11 cellular contexts compared by ENCODE assay signal in genomic region chr15:56205061-56205876, GRCh38. TPM values are rescaled to one million over a fixed set of nuclear protein-coding genes. Genes with fewer than 3 reads are reported as not detected.
DNase-seq lines count a peak whose midpoint lies in the region; ATAC-seq, FAIRE-seq and TF ChIP-seq lines count a peak whose summit lies in the region.
"Had no signal": no experiment of that assay in that cellular context is flagged by ENCODE, and none has a peak within 500 bp of the region (broad histone marks: within the 10 kb centered on the region; RNA-seq: fewer than 3 reads in every experiment).

No MANE protein-coding gene starts in this region.

- H3K9me3 ChIP-seq in neural progenitor cell (ENCODE audit: low read depth) (no peaks in the 10 kb centered on the region), kidney (ENCODE audit: control insufficient read depth in 1 of 2, low read length in 2 of 2) (no peaks in the 10 kb centered on the region)

- TF ChIP-seq CTCF in GM12865 (IDR thresholded peaks at IDR 0.05; ENCODE audit: insufficient read depth, low read depth, low read length, missing control alignments) (no peak), neural progenitor cell (IDR thresholded peaks at IDR 0.05) (no peak), kidney (IDR thresholded peaks at IDR 0.05; ENCODE audit: borderline replicate concordance, extremely low read depth, insufficient read depth) (no peak)

- H3K36me3 ChIP-seq in neural progenitor cell = no peaks in the 10 kb centered on the region
- no peaks in the 10 kb centered on the region for H3K36me3 ChIP-seq in kidney (ENCODE audit: control insufficient read depth in 1 of 2, insufficient read depth in 2 of 2, low read length in 2 of 2)

- H3K4me3 Mint-ChIP-seq in neural progenitor cell = no peak overlapping the region

- H4K20me1 ChIP-seq in neural progenitor cell (ENCODE audit: low read depth) = peaks cover 17% of the 10 kb centered on the region

- H3K9ac ChIP-seq in neural progenitor cell (no peak overlapping the region), kidney (ENCODE audit: low read length in 2 of 2) (no peak overlapping the region)

- no peak overlapping the region for H3K4me3 ChIP-seq in GM12865 (ENCODE audit: low read depth, low read length)
- no peak overlapping the region for H3K4me3 ChIP-seq in neural progenitor cell
- no peak overlapping the region for H3K4me3 ChIP-seq in kidney (ENCODE audit: low read length in 2 of 2)

- peak; percentile 9 for DNase-seq in GM12865 (ENCODE audit: low read depth)
- peak; percentile 20 for DNase-seq in NAMALWA (ENCODE audit: low spot score)
- peak; percentile 16 for DNase-seq in dedifferentiated amniotic fluid mesenchymal stem cell (ENCODE audit: extremely low spot score)
- DNase-seq in neural progenitor cell (ENCODE audit: low spot score) = no peak
- no peak for DNase-seq in NCI-H2227 treated with DMSO at 0.1 percent for 48 hours (lab: John Stamatoyannopoulos, UW)
- DNase-seq in SIG-M5 (lab: John Stamatoyannopoulos, UW) = no peak
- no peak for DNase-seq in kidney
- DNase-seq: NCI-H2029 treated with DMSO at 0.1 percent for 48 hours, right cardiac atrium, T-helper 9 cell had no signal

- intact Hi-C loops in kidney (cut with DNase I) = no loop called here

- H3K36me3 Mint-ChIP-seq in neural progenitor cell = peaks cover 61% of the 10 kb centered on the region

- no peak overlapping the region for H2AFZ ChIP-seq in neural progenitor cell (replicated peaks)

- H3K27ac ChIP-seq in neural progenitor cell = no peak overlapping the region
- no peak overlapping the region for H3K27ac ChIP-seq in kidney (ENCODE audit: low read depth in 2 of 2, low read length in 2 of 2)

- peaks cover 58% of the 10 kb centered on the region for H3K9me3 Mint-ChIP-seq in neural progenitor cell

- peak overlapping the region; percentile 17 for H3K4me2 ChIP-seq in neural progenitor cell

- ATAC-seq in HG03159 (IDR thresholded peaks at IDR 0.05; ENCODE audit: unreplicated experiment) = no peak
- ATAC-seq: right cardiac atrium had no signal

- peaks cover 100% of the 10 kb centered on the region for H3K79me2 ChIP-seq in neural progenitor cell (ENCODE audit: low read depth)

- H3K4me1 ChIP-seq in neural progenitor cell (peaks cover 8% of the 10 kb centered on the region), kidney (ENCODE audit: control insufficient read depth in 1 of 2, insufficient read depth in 1 of 2, low read depth in 1 of 2, low read length in 2 of 2) (no peaks in the 10 kb centered on the region)

- no peaks in the 10 kb centered on the region for H3K27me3 Mint-ChIP-seq in neural progenitor cell (ENCODE audit: insufficient read depth, low read depth)

- no peak overlapping the region for H3K27ac Mint-ChIP-seq in neural progenitor cell

- H3K27me3 ChIP-seq in neural progenitor cell = no peaks in the 10 kb centered on the region

- no peaks in the 10 kb centered on the region for H3K4me1 Mint-ChIP-seq in neural progenitor cell

- FAIRE-seq in kidney (lab: Jason Lieb, UNC) = no peak

- H3F3A ChIP-seq in neural progenitor cell (ENCODE audit: low read depth) = no peaks in the 10 kb centered on the region

RNA-seq across cellular contexts. Expression of gene RFX7, which starts 38.4 kb away (rescaled TPM):
- total RNA-seq in neural progenitor cell (ENCODE audit: low replicate concordance) (16.4 and 24.1 TPM in 2 replicates), kidney (15.2 TPM)
- polyA plus RNA-seq in kidney (ENCODE audit: insufficient read depth, low read depth, low replicate concordance) = 1.6 TPM

Comparison
In these comparisons a context has a peak if more than half of its experiments do, and no peak if none do; other contexts are left out.
1. DNase-seq: peak in GM12865 (single experiment), NAMALWA (single experiment) and dedifferentiated amniotic fluid mesenchymal stem cell (single experiment); none in neural progenitor cell (single experiment), NCI-H2227 treated with DMSO at 0.1 percent for 48 hours (single experiment), SIG-M5 (single experiment) and kidney (single experiment).